In the genomic region with DNA sequence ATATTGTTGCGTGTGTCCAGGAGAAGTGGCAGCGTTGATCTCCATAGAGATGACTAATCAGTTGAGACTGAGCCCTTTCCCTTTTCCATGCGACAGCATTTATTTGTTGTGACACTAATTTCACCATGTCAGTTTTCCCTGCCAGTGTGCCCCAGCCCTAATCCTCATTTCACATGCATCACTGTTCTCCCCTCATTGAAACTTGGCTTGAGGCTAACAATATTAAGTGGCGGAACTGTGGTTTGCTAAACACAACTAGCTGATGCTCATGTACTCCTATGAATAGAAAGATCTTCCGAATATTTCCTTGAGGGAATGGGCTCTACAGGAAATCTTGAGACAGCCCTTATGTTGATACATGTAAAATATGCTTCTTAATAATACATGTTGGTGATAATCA, we compare ENCODE assay signal across 18 cellular contexts.
DNase-seq lines count a peak whose midpoint lies in the region; ATAC-seq and TF ChIP-seq lines count a peak whose summit lies in the region.
"Had no signal": no experiment of that assay in that cellular context is flagged by ENCODE, and none has a peak within 500 bp of the region (broad histone marks: within the 10 kb centered on the region; RNA-seq: fewer than 3 reads in every experiment).

No MANE protein-coding gene starts in this region.

- H3K27ac ChIP-seq in KMS-11 = peak overlapping the region; percentile 79
- H3K27ac ChIP-seq in lower lobe of right lung = no peak overlapping the region
- no peak overlapping the region for H3K27ac ChIP-seq in tibial nerve
- H3K27ac ChIP-seq: C4-2B had no signal

- DNase-seq in NCI-H526 (lab: John Stamatoyannopoulos, UW) = peak; percentile 15 to 38
- DNase-seq in astrocyte of the hippocampus (ENCODE audit: low read depth, low spot score) = peak; percentile 51
- peak; percentile 81 for DNase-seq in retina
- DNase-seq in lower lobe of right lung = no peak
- DNase-seq in tibial nerve (ENCODE audit: low spot score in 2 of 2) = no peak
- no peak for DNase-seq in hypothalamus (lab: John Stamatoyannopoulos, UW)
- DNase-seq: AML-193, H7, Kasumi-1, MM.1S, NCI-H1092 treated with DMSO at 0.1 percent for 48 hours, NCI-H2171 treated with DMSO at 0.1 percent for 48 hours, NCI-H446 treated with DMSO at 0.1 percent for 48 hours, NCI-H774, SIG-M5, T-helper 2 cell had no signal

- peaks cover 37% of the 10 kb centered on the region for H3K4me1 ChIP-seq in KMS-11 (ENCODE audit: low read depth, poor library complexity, severe bottlenecking)
- no peaks in the 10 kb centered on the region for H3K4me1 ChIP-seq in lower lobe of right lung
- H3K4me1 ChIP-seq in tibial nerve = no peaks in the 10 kb centered on the region

- no peak for TF ChIP-seq POLR2A in tibial nerve (IDR thresholded peaks at IDR 0.05)

- H4K20me1 ChIP-seq in KMS-11 (ENCODE audit: insufficient read depth) = no peaks in the 10 kb centered on the region

- no peaks in the 10 kb centered on the region for H3K79me2 ChIP-seq in KMS-11 (ENCODE audit: insufficient read depth, low read depth)

- intact Hi-C loops in lower lobe of right lung (cut with DNase I) = no loop called here

- H3K27me3 ChIP-seq in KMS-11 (ENCODE audit: insufficient read depth, low read depth) (no peaks in the 10 kb centered on the region), lower lobe of right lung (ENCODE audit: low read depth) (no peaks in the 10 kb centered on the region), tibial nerve (no peaks in the 10 kb centered on the region)

- ATAC-seq in lower lobe of right lung = no peak

- 60 to 72% methylated on average over 5 of the region's 5 CpGs for WGBS in tibial nerve, 2 donors

- H2AFZ ChIP-seq in KMS-11 (ENCODE audit: low read depth) = peak overlapping the region; percentile 22; the same call in 1 of the 2 replicates

- H3K4me2 ChIP-seq in KMS-11 = peak overlapping the region; percentile 78

- H3K9me3 ChIP-seq in lower lobe of right lung (no peaks in the 10 kb centered on the region), tibial nerve (peaks cover 0 to 10% (median 0%) of the 10 kb centered on the region in 4 donors)

- TF ChIP-seq EP300 in tibial nerve (IDR thresholded peaks at IDR 0.05) = no peak

- no peak overlapping the region; the same call in 1 of the 2 replicates for H3K9ac ChIP-seq in KMS-11

- H3K4me3 ChIP-seq in KMS-11 (IDR thresholded peaks at IDR 0.05; ENCODE audit: insufficient read depth, low read depth, low read length) (no peak overlapping the region), lower lobe of right lung (no peak overlapping the region), tibial nerve (no peak overlapping the region)

- H3K36me3 ChIP-seq in KMS-11 (ENCODE audit: insufficient read depth) (no peaks in the 10 kb centered on the region), lower lobe of right lung (no peaks in the 10 kb centered on the region), tibial nerve (no peaks in the 10 kb centered on the region)

- TF ChIP-seq CTCF in KMS-11 (conservative IDR thresholded peaks at IDR 0.05; ENCODE audit: low read depth, low read length) (no peak), lower lobe of right lung (IDR thresholded peaks at IDR 0.05) (no peak), tibial nerve (IDR thresholded peaks at IDR 0.05) (no peak)

Comparison
In these comparisons a context has a peak if more than half of its experiments do, and no peak if none do; other contexts are left out.
1. DNase-seq: peak in NCI-H526 (2 of 2), astrocyte of the hippocampus (single experiment) and retina (single experiment); none in lower lobe of right lung (single experiment), tibial nerve (0 of 2) and hypothalamus (0 of 51).